13 cellular contexts compared by ENCODE assay signal in genomic region chr4:36292551-36293188, GRCh38. TPM values are rescaled to one million over a fixed set of nuclear protein-coding genes. Genes with fewer than 3 reads are reported as not detected.
DNase-seq lines count a peak whose midpoint lies in the region; ATAC-seq lines count a peak whose summit lies in the region.
"Had no signal": no experiment of that assay in that cellular context is flagged by ENCODE, and none has a peak within 500 bp of the region (broad histone marks: within the 10 kb centered on the region; RNA-seq: fewer than 3 reads in every experiment).

No MANE protein-coding gene starts in this region.

- H3K9ac ChIP-seq in neuronal stem cell (ENCODE audit: low read depth, low read length, poor library complexity) = no peak overlapping the region

- H2AFZ ChIP-seq in neuronal stem cell (ENCODE audit: low read length) = peak overlapping the region; percentile 52

- H3K9me3 ChIP-seq in neuronal stem cell (replicated peaks in 1 of 2; ENCODE audit: control insufficient read depth in 2 of 2, insufficient read depth in 1 of 2, low read depth in 1 of 2, low read length in 2 of 2) = no peaks in the 10 kb centered on the region

- H3K36me3 ChIP-seq in neuronal stem cell (replicated peaks in 1 of 2; ENCODE audit: control insufficient read depth in 2 of 2, insufficient read depth in 2 of 2, low read length in 2 of 2) = no peaks in the 10 kb centered on the region

- H3K79me1 ChIP-seq in neuronal stem cell (ENCODE audit: low read depth, low read length) = no peaks in the 10 kb centered on the region

- H3K14ac ChIP-seq in neuronal stem cell (ENCODE audit: low read length) = no peak overlapping the region

- H3K18ac ChIP-seq in neuronal stem cell (ENCODE audit: low read length) = no peak overlapping the region

- no peak overlapping the region for H2BK5ac ChIP-seq in neuronal stem cell (ENCODE audit: low read length)

- no peak overlapping the region for H2BK12ac ChIP-seq in neuronal stem cell (ENCODE audit: low read length)

- no peak overlapping the region for H2AK5ac ChIP-seq in neuronal stem cell (ENCODE audit: low read depth, low read length)

- H3K4me1 ChIP-seq in neuronal stem cell (ENCODE audit: control insufficient read depth in 2 of 2, insufficient read depth in 1 of 2, low read depth in 1 of 2, low read length in 2 of 2) = no peaks in the 10 kb centered on the region

- peak overlapping the region; percentile 55 for H3K27ac ChIP-seq in caudate nucleus (ENCODE audit: low read depth, low read length)
- H3K27ac ChIP-seq in neuronal stem cell (replicated peaks; ENCODE audit: low read length) = no peak overlapping the region

- no peak overlapping the region for H3K4me3 ChIP-seq in neuronal stem cell (ENCODE audit: low read length in 2 of 2)

- peak; percentile 56 to 67 for DNase-seq in NCI-H1930 (lab: John Stamatoyannopoulos, UW)
- DNase-seq in caudate nucleus (lab: John Stamatoyannopoulos, UW) = peak in 1 of 61 donors; percentile 2
- no peak for DNase-seq in neuronal stem cell (ENCODE audit: low spot score)
- no peak for DNase-seq in NCI-H446 (lab: John Stamatoyannopoulos, UW)
- DNase-seq: activated CD4-positive, alpha-beta memory T cell treated with anti-CD3 and anti-CD28 coated beads for 36 hours; aorta; stimulated activated naive CD8-positive, alpha-beta T cell treated with anti-CD3 and anti-CD28 coated beads, Interleukin-15, amount 100 ng/mL, for 72 hours; T-helper 9 cell had no signal

- no peak overlapping the region for H2BK15ac ChIP-seq in neuronal stem cell (ENCODE audit: low read length)

- H3K27me3 ChIP-seq in neuronal stem cell (ENCODE audit: control insufficient read depth in 3 of 3, insufficient read depth in 3 of 3, low read depth in 1 of 3, low read length in 3 of 3) = no peaks in the 10 kb centered on the region

- H3K4me2 ChIP-seq in neuronal stem cell (ENCODE audit: insufficient read depth, low read length, poor library complexity, severe bottlenecking) = no peak overlapping the region

- H4K8ac ChIP-seq in neuronal stem cell (ENCODE audit: low read depth, low read length) = no peak overlapping the region

- ATAC-seq in GM18511 (IDR thresholded peaks at IDR 0.05; ENCODE audit: unreplicated experiment) = peak; percentile 77
- ATAC-seq in GM18502 (IDR thresholded peaks at IDR 0.05; ENCODE audit: poor library complexity, unreplicated experiment) = no peak
- ATAC-seq in GM21447 (IDR thresholded peaks at IDR 0.05; ENCODE audit: unreplicated experiment) = no peak
- no peak for ATAC-seq in GM21367 (IDR thresholded peaks at IDR 0.05; ENCODE audit: unreplicated experiment)
- ATAC-seq: activated T-helper 17 cell treated with anti-CD3 and anti-CD28 coated beads, Interleukin-2, amount 50 U/mL, for 72 hours; stimulated activated naive CD8-positive, alpha-beta T cell treated with anti-CD3 and anti-CD28 coated beads, Interleukin-15, amount 100 ng/mL, for 72 hours had no signal

- H3K23ac ChIP-seq in neuronal stem cell (ENCODE audit: low read depth, low read length, poor library complexity) = no peak overlapping the region

- H3K4ac ChIP-seq in neuronal stem cell (ENCODE audit: low read length) = no peak overlapping the region

- H4K91ac ChIP-seq in neuronal stem cell (ENCODE audit: low read depth, low read length, poor library complexity) = no peak overlapping the region

- H2BK120ac ChIP-seq in neuronal stem cell (ENCODE audit: low read depth, low read length) = no peak overlapping the region

- no CpG with 5 or more reads among the region's 7 CpGs for WGBS in neuronal stem cell (ENCODE audit: extremely low coverage in 2 of 2, insufficient read length in 2 of 2, insufficient replicate concordance in 1 of 2), 2 donors

RNA-seq across cellular contexts. Expression of gene DTHD1, which starts 11.3 kb away (rescaled TPM):
- polyA plus RNA-seq in neuronal stem cell (2013, experiment 1 of 2) = not detected
- not detected for polyA plus RNA-seq in neuronal stem cell (2013, experiment 2 of 2)
- polyA plus RNA-seq: aorta had no signal

RNA-seq across cellular contexts. Expression of gene ARAP2, which starts 48.4 kb away (rescaled TPM):
- polyA plus RNA-seq in neuronal stem cell (2013, experiment 1 of 2) = 0.40 TPM
- polyA plus RNA-seq in neuronal stem cell (2013, experiment 2 of 2) = 0.39 TPM

Comparison
In these comparisons a context has a peak if more than half of its experiments do, and no peak if none do; other contexts are left out.
1. DNase-seq: peak in NCI-H1930 (2 of 2); none in neuronal stem cell (single experiment) and NCI-H446 (0 of 2).